24 cellular contexts compared by ENCODE assay signal in genomic region chr10:71789871-71790270, GRCh38.
"Had no signal": no experiment of that assay in that cellular context is flagged by ENCODE, and none has a peak within 500 bp of the region (broad histone marks: within the 10 kb centered on the region; RNA-seq: fewer than 3 reads in every experiment).

No MANE protein-coding gene starts in this region.

- DNase-seq: dermis blood vessel endothelial cell; effector memory CD4-positive, alpha-beta T cell; esophagus squamous epithelium; foreskin melanocyte; glutamatergic neuron; heart right ventricle; hippocampal formation; left cardiac atrium; left lung; mesenchymal stem cell; midbrain; naive thymus-derived CD4-positive, alpha-beta T cell; nucleus accumbens; ovary; sigmoid colon; stimulated activated CD4-positive, alpha-beta T cell treated with anti-CD3 and anti-CD28 coated beads, Interleukin-4, amount 100 ng/mL, for 4 hours; transverse colon had no signal

- H3K36me3 ChIP-seq: esophagus squamous epithelium, heart right ventricle, left lung, neural progenitor cell, ovary, sigmoid colon, suprapubic skin, transverse colon had no signal

- H3K27me3 Mint-ChIP-seq: stimulated activated naive CD8-positive, alpha-beta T cell treated with anti-CD3 and anti-CD28 coated beads, Interleukin-15, Interleukin-2, amounts not matched to agents 100 ng/mL and 50 ng/mL, for 24 hours had no signal

- H3K27ac Mint-ChIP-seq: naive thymus-derived CD4-positive, alpha-beta T cell; nephron; stimulated activated naive CD8-positive, alpha-beta T cell treated with anti-CD3 and anti-CD28 coated beads, Interleukin-15, Interleukin-2, amounts not matched to agents 100 ng/mL and 50 ng/mL, for 24 hours had no signal

- H3K9me3 ChIP-seq: esophagus squamous epithelium, heart right ventricle, left lung, ovary, psoas muscle, sigmoid colon, suprapubic skin, transverse colon had no signal

- H3K9me3 Mint-ChIP-seq: naive thymus-derived CD4-positive, alpha-beta T cell; nephron; neural progenitor cell; stimulated activated memory B cell treated with anti-CD40 and anti-IgM and Interleukin-4, amounts not matched to agents 10 μg/mL and 1 μg/mL and 100 μg/mL, for 72 hours; stimulated activated naive CD8-positive, alpha-beta T cell treated with anti-CD3 and anti-CD28 coated beads, Interleukin-15, Interleukin-2, amounts not matched to agents 100 ng/mL and 50 ng/mL, for 24 hours had no signal

- H3K27ac ChIP-seq: coronary artery, esophagus squamous epithelium, heart right ventricle, left lung, neural progenitor cell, ovary, psoas muscle, sigmoid colon, suprapubic skin, transverse colon had no signal

- ATAC-seq: left cardiac atrium; left lung; naive thymus-derived CD4-positive, alpha-beta T cell had no signal

- H3K4me3 Mint-ChIP-seq: naive thymus-derived CD4-positive, alpha-beta T cell; nephron; neural progenitor cell; stimulated activated naive CD8-positive, alpha-beta T cell treated with anti-CD3 and anti-CD28 coated beads, Interleukin-15, Interleukin-2, amounts not matched to agents 100 ng/mL and 50 ng/mL, for 24 hours had no signal

- H3K27me3 ChIP-seq: esophagus squamous epithelium, heart right ventricle, left lung, neural progenitor cell, ovary, sigmoid colon, suprapubic skin, transverse colon had no signal

- H3K4me1 ChIP-seq: esophagus squamous epithelium, heart right ventricle, left lung, neural progenitor cell, psoas muscle, sigmoid colon, suprapubic skin, transverse colon had no signal

- H3K4me1 Mint-ChIP-seq: nephron, neural progenitor cell had no signal

- H3K4me3 ChIP-seq: coronary artery, esophagus squamous epithelium, heart right ventricle, left lung, neural progenitor cell, ovary, psoas muscle, sigmoid colon, suprapubic skin, transverse colon had no signal
